ENCODE assay signal across 8 cellular contexts in genomic region chr14:101808020-101808641, GRCh38. TPM values are rescaled to one million over a fixed set of nuclear protein-coding genes. Genes with fewer than 3 reads are reported as not detected.
DNase-seq lines count a peak whose midpoint lies in the region; ATAC-seq and TF ChIP-seq lines count a peak whose summit lies in the region.

No MANE protein-coding gene starts in this region.

- peak; percentile 48 for TF ChIP-seq CTCF in type B pancreatic cell (conservative IDR thresholded peaks at IDR 0.05)

- no peak for DNase-seq in activated naive CD4-positive, alpha-beta T cell treated with anti-CD3 and anti-CD28 coated beads, Interleukin-2, amount 50 U/mL, for 72 hours (ENCODE audit: low spot score in 2 of 2)
- peak; percentile 36 to 53 for DNase-seq in SHP77 (lab: John Stamatoyannopoulos, UW)
- peak; percentile 11 for DNase-seq in glomerular visceral epithelial cell (ENCODE audit: extremely low spot score)
- no peak for DNase-seq in type B pancreatic cell (ENCODE audit: extremely low spot score, unreplicated experiment)
- no peak for DNase-seq in activated CD8-positive, alpha-beta memory T cell treated with anti-CD3 and anti-CD28 coated beads, Interleukin-2, amount 10 ng/mL, durations not matched to agents 7 days and 5 days
- DNase-seq in T1000 (lab: John Stamatoyannopoulos, UW), result no peak

- peak overlapping the region; percentile 51 for H3K27ac Mint-ChIP-seq in activated naive CD4-positive, alpha-beta T cell treated with anti-CD3 and anti-CD28 coated beads, Interleukin-2, amount 50 U/mL, for 24 hours
- H3K27ac Mint-ChIP-seq in activated naive CD4-positive, alpha-beta T cell treated with anti-CD3 and anti-CD28 coated beads, Interleukin-2, amount 50 U/mL, for 72 hours, result peak overlapping the region in 1 of 2 donors; percentile 53
- H3K27ac Mint-ChIP-seq in type B pancreatic cell, result peak overlapping the region; percentile 88
- no peak overlapping the region for H3K27ac Mint-ChIP-seq in activated CD8-positive, alpha-beta memory T cell treated with anti-CD3 and anti-CD28 coated beads, Interleukin-2, amount 10 ng/mL, durations not matched to agents 7 days and 5 days

- no peaks in the 10 kb centered on the region for H3K9me3 Mint-ChIP-seq in activated naive CD4-positive, alpha-beta T cell treated with anti-CD3 and anti-CD28 coated beads, Interleukin-2, amount 50 U/mL, for 24 hours
- peaks cover 0 to 4% of the 10 kb centered on the region in 2 donors for H3K9me3 Mint-ChIP-seq in activated naive CD4-positive, alpha-beta T cell treated with anti-CD3 and anti-CD28 coated beads, Interleukin-2, amount 50 U/mL, for 72 hours
- no peaks in the 10 kb centered on the region for H3K9me3 Mint-ChIP-seq in type B pancreatic cell
- no peaks in the 10 kb centered on the region for H3K9me3 Mint-ChIP-seq in activated CD8-positive, alpha-beta memory T cell treated with anti-CD3 and anti-CD28 coated beads, Interleukin-2, amount 10 ng/mL, durations not matched to agents 7 days and 5 days (ENCODE audit: low read depth)

- CTCF ChIA-PET in activated CD8-positive, alpha-beta memory T cell treated with anti-CD3 and anti-CD28 coated beads, Interleukin-2, amount 10 ng/mL, durations not matched to agents 7 days and 5 days (lab: Charles Lee), result interaction anchor here (0.9 to 9.6 kb wide), 8 partner anchors 10 to 101 kb away, joined by 3 to 76 read pairs (median 5); no protein-coding TSS in a partner anchor

- H3K36me3 Mint-ChIP-seq in activated naive CD4-positive, alpha-beta T cell treated with anti-CD3 and anti-CD28 coated beads, Interleukin-2, amount 50 U/mL, for 24 hours, result peaks cover 8% of the 10 kb centered on the region
- peaks cover 27 to 28% of the 10 kb centered on the region in 2 donors for H3K36me3 Mint-ChIP-seq in activated naive CD4-positive, alpha-beta T cell treated with anti-CD3 and anti-CD28 coated beads, Interleukin-2, amount 50 U/mL, for 72 hours
- H3K36me3 Mint-ChIP-seq in type B pancreatic cell, result peaks cover 4% of the 10 kb centered on the region
- peaks cover 16% of the 10 kb centered on the region for H3K36me3 Mint-ChIP-seq in activated CD8-positive, alpha-beta memory T cell treated with anti-CD3 and anti-CD28 coated beads, Interleukin-2, amount 10 ng/mL, durations not matched to agents 7 days and 5 days

- H3K4me3 Mint-ChIP-seq in activated naive CD4-positive, alpha-beta T cell treated with anti-CD3 and anti-CD28 coated beads, Interleukin-2, amount 50 U/mL, for 24 hours, result peak overlapping the region; percentile 33
- peak overlapping the region; percentile 75 for H3K4me3 Mint-ChIP-seq in type B pancreatic cell
- H3K4me3 Mint-ChIP-seq in activated CD8-positive, alpha-beta memory T cell treated with anti-CD3 and anti-CD28 coated beads, Interleukin-2, amount 10 ng/mL, durations not matched to agents 7 days and 5 days, result no peak overlapping the region

- no peak for ATAC-seq in activated naive CD4-positive, alpha-beta T cell treated with anti-CD3 and anti-CD28 coated beads, Interleukin-2, amount 50 U/mL, for 72 hours
- ATAC-seq in activated CD8-positive, alpha-beta memory T cell treated with anti-CD3 and anti-CD28 coated beads, Interleukin-2, amount 10 ng/mL, durations not matched to agents 7 days and 5 days, result no peak
- ATAC-seq in GM21723 (IDR thresholded peaks at IDR 0.05; ENCODE audit: unreplicated experiment), result no peak

- H3K4me1 Mint-ChIP-seq in activated naive CD4-positive, alpha-beta T cell treated with anti-CD3 and anti-CD28 coated beads, Interleukin-2, amount 50 U/mL, for 24 hours, result peaks cover 37% of the 10 kb centered on the region
- peaks cover 26% of the 10 kb centered on the region for H3K4me1 Mint-ChIP-seq in type B pancreatic cell (ENCODE audit: unreplicated experiment)
- H3K4me1 Mint-ChIP-seq in activated CD8-positive, alpha-beta memory T cell treated with anti-CD3 and anti-CD28 coated beads, Interleukin-2, amount 10 ng/mL, durations not matched to agents 7 days and 5 days, result peaks cover 23% of the 10 kb centered on the region

- no peaks in the 10 kb centered on the region for H3K27me3 Mint-ChIP-seq in activated naive CD4-positive, alpha-beta T cell treated with anti-CD3 and anti-CD28 coated beads, Interleukin-2, amount 50 U/mL, for 24 hours
- H3K27me3 Mint-ChIP-seq in type B pancreatic cell, result no peaks in the 10 kb centered on the region
- H3K27me3 Mint-ChIP-seq in activated CD8-positive, alpha-beta memory T cell treated with anti-CD3 and anti-CD28 coated beads, Interleukin-2, amount 10 ng/mL, durations not matched to agents 7 days and 5 days, result no peaks in the 10 kb centered on the region

RNA-seq across cellular contexts. Expression of gene PPP2R5C, which starts 46.6 kb away (rescaled TPM):
- 100 to 1,000 TPM; 282 to 355 TPM for total RNA-seq in activated naive CD4-positive, alpha-beta T cell treated with anti-CD3 and anti-CD28 coated beads, Interleukin-2, amount 50 U/mL, for 72 hours
- total RNA-seq in type B pancreatic cell (ENCODE audit: low replicate concordance), result 99.8 TPM in 2 replicates
- 100 to 1,000 TPM; 213 to 234 TPM for total RNA-seq in activated CD8-positive, alpha-beta memory T cell treated with anti-CD3 and anti-CD28 coated beads, Interleukin-2, amount 10 ng/mL, durations not matched to agents 7 days and 5 days

Comparison
In these comparisons a context has a peak if more than half of its experiments do, and no peak if none do; other contexts are left out.
1. DNase-seq: peak in SHP77 (2 of 2) and glomerular visceral epithelial cell (single experiment); none in activated naive CD4-positive, alpha-beta T cell treated with anti-CD3 and anti-CD28 coated beads, Interleukin-2, amount 50 U/mL, for 72 hours (0 of 2), type B pancreatic cell (single experiment), activated CD8-positive, alpha-beta memory T cell treated with anti-CD3 and anti-CD28 coated beads, Interleukin-2, amount 10 ng/mL, durations not matched to agents 7 days and 5 days (single experiment) and T1000 (single experiment).